Comparison of ENCODE assay signal across 1 cellular context in the genomic region with DNA sequence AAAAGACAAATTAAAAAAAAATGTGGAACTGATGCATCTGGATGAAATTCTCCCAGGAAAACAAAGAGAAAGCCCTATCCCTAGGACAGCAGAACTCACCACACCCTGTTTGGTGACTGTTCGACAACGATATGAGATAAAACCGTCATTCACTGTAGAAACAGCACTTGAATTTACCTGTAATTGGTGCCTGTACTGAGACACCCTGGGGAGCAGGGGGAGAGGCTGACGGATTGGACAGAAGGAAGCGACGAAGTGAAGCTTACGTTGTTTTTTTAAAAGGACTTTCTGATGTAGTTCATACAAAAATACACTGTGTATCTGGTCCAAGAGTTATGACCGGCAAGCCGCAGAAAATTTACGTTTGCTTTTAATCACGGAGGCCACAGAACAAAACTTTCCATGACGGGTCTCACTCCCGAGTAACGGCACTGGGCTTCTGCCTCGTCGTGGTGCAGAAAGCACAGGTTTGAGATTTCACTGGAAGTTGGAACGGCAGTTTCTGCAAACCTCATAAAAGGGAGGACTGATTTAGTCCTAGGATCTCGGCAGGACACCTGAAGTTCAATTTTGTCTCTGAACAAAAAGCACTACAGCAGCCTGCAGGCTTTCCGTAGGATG.
TF ChIP-seq lines count a peak whose summit lies in the region.

No MANE protein-coding gene starts in this region.

TF ChIP-seq in HepG2, 621 proteins besides CTCF, POLR2A, EP300 and RAD21:
- TF ChIP-seq, protein P1, sequence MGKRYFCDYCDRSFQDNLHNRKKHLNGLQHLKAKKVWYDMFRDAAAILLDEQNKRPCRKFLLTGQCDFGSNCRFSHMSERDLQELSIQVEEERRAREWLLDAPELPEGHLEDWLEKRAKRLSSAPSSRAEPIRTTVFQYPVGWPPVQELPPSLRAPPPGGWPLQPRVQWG (CRISPR knock-in tag; IDR thresholded peaks at IDR 0.05; ENCODE audit: borderline replicate concordance, low read depth) = no peak
- no peak for TF ChIP-seq NAIF1 (CRISPR knock-in tag; IDR thresholded peaks at IDR 0.05; ENCODE audit: borderline replicate concordance)
- TF ChIP-seq ERF (CRISPR knock-in tag; IDR thresholded peaks at IDR 0.05) = no peak
- no peak for TF ChIP-seq XBP1 (CRISPR knock-in tag; IDR thresholded peaks at IDR 0.05)
- TF ChIP-seq MIER2 (CRISPR knock-in tag; IDR thresholded peaks at IDR 0.05) = no peak
- TF ChIP-seq YEATS2 (CRISPR knock-in tag; IDR thresholded peaks at IDR 0.05; ENCODE audit: borderline replicate concordance) = no peak
- no peak for TF ChIP-seq ZFYVE20 (CRISPR knock-in tag; IDR thresholded peaks at IDR 0.05; ENCODE audit: borderline replicate concordance, low read depth)
- no peak for TF ChIP-seq JARID2 (CRISPR knock-in tag; IDR thresholded peaks at IDR 0.05; ENCODE audit: insufficient replicate concordance)
- TF ChIP-seq, protein P2, sequence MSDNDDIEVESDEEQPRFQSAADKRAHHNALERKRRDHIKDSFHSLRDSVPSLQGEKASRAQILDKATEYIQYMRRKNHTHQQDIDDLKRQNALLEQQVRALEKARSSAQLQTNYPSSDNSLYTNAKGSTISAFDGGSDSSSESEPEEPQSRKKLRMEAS (IDR thresholded peaks at IDR 0.05) = no peak
- no peak for TF ChIP-seq MEIS2 (CRISPR knock-in tag; IDR thresholded peaks at IDR 0.05)
- no peak for TF ChIP-seq HNF4G (IDR thresholded peaks at IDR 0.05; ENCODE audit: borderline replicate concordance, low read depth, low read length)
- no peak for TF ChIP-seq HNF4G (CRISPR knock-in tag; IDR thresholded peaks at IDR 0.05; ENCODE audit: borderline replicate concordance, low read depth)
- no peak for TF ChIP-seq RBAK (CRISPR knock-in tag; IDR thresholded peaks at IDR 0.05)
- TF ChIP-seq, protein P3, sequence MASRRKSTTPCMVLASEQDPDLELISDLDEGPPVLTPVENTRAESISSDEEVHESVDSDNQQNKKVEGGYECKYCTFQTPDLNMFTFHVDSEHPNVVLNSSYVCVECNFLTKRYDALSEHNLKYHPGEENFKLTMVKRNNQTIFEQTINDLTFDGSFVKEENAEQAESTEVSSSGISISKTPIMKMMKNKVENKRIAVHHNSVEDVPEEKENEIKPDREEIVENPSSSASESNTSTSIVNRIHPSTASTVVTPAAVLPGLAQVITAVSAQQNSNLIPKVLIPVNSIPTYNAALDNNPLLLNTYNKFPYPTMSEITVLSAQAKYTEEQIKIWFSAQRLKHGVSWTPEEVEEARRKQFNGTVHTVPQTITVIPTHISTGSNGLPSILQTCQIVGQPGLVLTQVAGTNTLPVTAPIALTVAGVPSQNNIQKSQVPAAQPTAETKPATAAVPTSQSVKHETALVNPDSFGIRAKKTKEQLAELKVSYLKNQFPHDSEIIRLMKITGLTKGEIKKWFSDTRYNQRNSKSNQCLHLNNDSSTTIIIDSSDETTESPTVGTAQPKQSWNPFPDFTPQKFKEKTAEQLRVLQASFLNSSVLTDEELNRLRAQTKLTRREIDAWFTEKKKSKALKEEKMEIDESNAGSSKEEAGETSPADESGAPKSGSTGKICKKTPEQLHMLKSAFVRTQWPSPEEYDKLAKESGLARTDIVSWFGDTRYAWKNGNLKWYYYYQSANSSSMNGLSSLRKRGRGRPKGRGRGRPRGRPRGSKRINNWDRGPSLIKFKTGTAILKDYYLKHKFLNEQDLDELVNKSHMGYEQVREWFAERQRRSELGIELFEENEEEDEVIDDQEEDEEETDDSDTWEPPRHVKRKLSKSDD (CRISPR knock-in tag; IDR thresholded peaks at IDR 0.05; ENCODE audit: low read depth) = no peak
- TF ChIP-seq FOSL2 (CRISPR knock-in tag; IDR thresholded peaks at IDR 0.05) = no peak
- TF ChIP-seq ZNF788 (CRISPR knock-in tag; IDR thresholded peaks at IDR 0.05; ENCODE audit: borderline replicate concordance) = no peak
- TF ChIP-seq, protein P4, sequence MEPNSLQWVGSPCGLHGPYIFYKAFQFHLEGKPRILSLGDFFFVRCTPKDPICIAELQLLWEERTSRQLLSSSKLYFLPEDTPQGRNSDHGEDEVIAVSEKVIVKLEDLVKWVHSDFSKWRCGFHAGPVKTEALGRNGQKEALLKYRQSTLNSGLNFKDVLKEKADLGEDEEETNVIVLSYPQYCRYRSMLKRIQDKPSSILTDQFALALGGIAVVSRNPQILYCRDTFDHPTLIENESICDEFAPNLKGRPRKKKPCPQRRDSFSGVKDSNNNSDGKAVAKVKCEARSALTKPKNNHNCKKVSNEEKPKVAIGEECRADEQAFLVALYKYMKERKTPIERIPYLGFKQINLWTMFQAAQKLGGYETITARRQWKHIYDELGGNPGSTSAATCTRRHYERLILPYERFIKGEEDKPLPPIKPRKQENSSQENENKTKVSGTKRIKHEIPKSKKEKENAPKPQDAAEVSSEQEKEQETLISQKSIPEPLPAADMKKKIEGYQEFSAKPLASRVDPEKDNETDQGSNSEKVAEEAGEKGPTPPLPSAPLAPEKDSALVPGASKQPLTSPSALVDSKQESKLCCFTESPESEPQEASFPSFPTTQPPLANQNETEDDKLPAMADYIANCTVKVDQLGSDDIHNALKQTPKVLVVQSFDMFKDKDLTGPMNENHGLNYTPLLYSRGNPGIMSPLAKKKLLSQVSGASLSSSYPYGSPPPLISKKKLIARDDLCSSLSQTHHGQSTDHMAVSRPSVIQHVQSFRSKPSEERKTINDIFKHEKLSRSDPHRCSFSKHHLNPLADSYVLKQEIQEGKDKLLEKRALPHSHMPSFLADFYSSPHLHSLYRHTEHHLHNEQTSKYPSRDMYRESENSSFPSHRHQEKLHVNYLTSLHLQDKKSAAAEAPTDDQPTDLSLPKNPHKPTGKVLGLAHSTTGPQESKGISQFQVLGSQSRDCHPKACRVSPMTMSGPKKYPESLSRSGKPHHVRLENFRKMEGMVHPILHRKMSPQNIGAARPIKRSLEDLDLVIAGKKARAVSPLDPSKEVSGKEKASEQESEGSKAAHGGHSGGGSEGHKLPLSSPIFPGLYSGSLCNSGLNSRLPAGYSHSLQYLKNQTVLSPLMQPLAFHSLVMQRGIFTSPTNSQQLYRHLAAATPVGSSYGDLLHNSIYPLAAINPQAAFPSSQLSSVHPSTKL (CRISPR knock-in tag; IDR thresholded peaks at IDR 0.05) = no peak
